1 cellular context compared by ENCODE assay signal in the genomic region with DNA sequence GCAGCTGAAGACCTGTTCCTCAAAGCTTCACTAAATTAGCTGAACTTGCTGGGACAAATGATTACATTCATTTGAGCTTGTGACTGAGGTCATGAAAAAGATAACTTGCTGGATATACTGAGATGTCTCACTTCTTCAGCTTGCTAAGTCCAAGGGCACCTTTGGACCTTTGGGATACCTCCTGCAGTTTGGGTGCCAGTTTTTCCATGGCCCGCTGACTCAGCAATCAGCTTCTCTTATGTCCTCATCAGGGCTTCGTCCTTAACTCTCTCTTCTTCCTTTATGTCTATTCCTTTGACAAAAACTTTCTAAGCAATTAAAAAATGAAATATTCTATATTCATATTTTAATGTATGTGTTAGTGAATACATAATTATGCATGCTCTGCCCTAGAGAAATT.
TF ChIP-seq lines count a peak whose summit lies in the region.

No MANE protein-coding gene starts in this region.

TF ChIP-seq in K562, 482 proteins besides CTCF, POLR2A, EP300 and RAD21 (continued from another document):
- TF ChIP-seq, protein P1, sequence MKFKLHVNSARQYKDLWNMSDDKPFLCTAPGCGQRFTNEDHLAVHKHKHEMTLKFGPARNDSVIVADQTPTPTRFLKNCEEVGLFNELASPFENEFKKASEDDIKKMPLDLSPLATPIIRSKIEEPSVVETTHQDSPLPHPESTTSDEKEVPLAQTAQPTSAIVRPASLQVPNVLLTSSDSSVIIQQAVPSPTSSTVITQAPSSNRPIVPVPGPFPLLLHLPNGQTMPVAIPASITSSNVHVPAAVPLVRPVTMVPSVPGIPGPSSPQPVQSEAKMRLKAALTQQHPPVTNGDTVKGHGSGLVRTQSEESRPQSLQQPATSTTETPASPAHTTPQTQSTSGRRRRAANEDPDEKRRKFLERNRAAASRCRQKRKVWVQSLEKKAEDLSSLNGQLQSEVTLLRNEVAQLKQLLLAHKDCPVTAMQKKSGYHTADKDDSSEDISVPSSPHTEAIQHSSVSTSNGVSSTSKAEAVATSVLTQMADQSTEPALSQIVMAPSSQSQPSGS (CRISPR knock-in tag; IDR thresholded peaks at IDR 0.05) = no peak
- TF ChIP-seq EWSR1 (IDR thresholded peaks at IDR 0.05; ENCODE audit: borderline replicate concordance, low read depth, partially characterized antibody) = no peak
- TF ChIP-seq, protein P2, sequence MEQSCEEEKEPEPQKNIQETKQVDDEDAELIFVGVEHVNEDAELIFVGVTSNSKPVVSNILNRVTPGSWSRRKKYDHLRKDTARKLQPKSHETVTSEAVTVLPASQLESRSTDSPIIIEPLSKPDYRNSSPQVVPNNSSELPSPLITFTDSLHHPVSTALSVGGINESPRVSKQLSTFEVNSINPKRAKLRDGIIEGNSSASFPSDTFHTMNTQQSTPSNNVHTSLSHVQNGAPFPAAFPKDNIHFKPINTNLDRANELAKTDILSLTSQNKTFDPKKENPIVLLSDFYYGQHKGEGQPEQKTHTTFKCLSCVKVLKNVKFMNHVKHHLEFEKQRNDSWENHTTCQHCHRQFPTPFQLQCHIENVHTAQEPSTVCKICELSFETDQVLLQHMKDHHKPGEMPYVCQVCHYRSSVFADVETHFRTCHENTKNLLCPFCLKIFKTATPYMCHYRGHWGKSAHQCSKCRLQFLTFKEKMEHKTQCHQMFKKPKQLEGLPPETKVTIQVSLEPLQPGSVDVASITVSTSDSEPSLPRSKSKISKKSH (CRISPR knock-in tag; IDR thresholded peaks at IDR 0.05) = no peak
- TF ChIP-seq, protein P3, sequence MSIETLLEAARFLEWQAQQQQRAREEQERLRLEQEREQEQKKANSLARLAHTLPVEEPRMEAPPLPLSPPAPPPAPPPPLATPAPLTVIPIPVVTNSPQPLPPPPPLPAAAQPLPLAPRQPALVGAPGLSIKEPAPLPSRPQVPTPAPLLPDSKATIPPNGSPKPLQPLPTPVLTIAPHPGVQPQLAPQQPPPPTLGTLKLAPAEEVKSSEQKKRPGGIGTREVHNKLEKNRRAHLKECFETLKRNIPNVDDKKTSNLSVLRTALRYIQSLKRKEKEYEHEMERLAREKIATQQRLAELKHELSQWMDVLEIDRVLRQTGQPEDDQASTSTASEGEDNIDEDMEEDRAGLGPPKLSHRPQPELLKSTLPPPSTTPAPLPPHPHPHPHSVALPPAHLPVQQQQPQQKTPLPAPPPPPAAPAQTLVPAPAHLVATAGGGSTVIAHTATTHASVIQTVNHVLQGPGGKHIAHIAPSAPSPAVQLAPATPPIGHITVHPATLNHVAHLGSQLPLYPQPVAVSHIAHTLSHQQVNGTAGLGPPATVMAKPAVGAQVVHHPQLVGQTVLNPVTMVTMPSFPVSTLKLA (conservative IDR thresholded peaks at IDR 0.05) = no peak
- TF ChIP-seq PHB (CRISPR knock-in tag; IDR thresholded peaks at IDR 0.05) = no peak
- TF ChIP-seq, protein P4, sequence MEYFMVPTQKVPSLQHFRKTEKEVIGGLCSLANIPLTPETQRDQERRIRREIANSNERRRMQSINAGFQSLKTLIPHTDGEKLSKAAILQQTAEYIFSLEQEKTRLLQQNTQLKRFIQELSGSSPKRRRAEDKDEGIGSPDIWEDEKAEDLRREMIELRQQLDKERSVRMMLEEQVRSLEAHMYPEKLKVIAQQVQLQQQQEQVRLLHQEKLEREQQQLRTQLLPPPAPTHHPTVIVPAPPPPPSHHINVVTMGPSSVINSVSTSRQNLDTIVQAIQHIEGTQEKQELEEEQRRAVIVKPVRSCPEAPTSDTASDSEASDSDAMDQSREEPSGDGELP (CRISPR knock-in tag; IDR thresholded peaks at IDR 0.05; ENCODE audit: borderline replicate concordance) = no peak
- peak; percentile 62; the same call in 1 of the 2 replicates for TF ChIP-seq C11orf30 (IDR thresholded peaks at IDR 0.05; ENCODE audit: low read depth)
- TF ChIP-seq SIX5 (IDR thresholded peaks at IDR 0.05; ENCODE audit: borderline replicate concordance in 1 of 2, insufficient read depth in 1 of 2, low read depth in 1 of 2, low read length in 2 of 2) = no peak
- peak; percentile 48; the same call in 1 of the 2 replicates for TF ChIP-seq MAFG (tag; conservative IDR thresholded peaks at IDR 0.05)
- TF ChIP-seq KAT2B (IDR thresholded peaks at IDR 0.05; ENCODE audit: low read depth, low read length) = no peak
- no peak for TF ChIP-seq ETS2 (tag; IDR thresholded peaks at IDR 0.05; ENCODE audit: borderline replicate concordance, poor library complexity, severe bottlenecking)
- TF ChIP-seq SMARCB1 (IDR thresholded peaks at IDR 0.05; ENCODE audit: insufficient read length, low read depth) = no peak
- no peak for TF ChIP-seq ZNF165 (CRISPR knock-in tag; IDR thresholded peaks at IDR 0.05; ENCODE audit: borderline replicate concordance)
- no peak for TF ChIP-seq NFIC (IDR thresholded peaks at IDR 0.05)
- TF ChIP-seq RUNX1 (IDR thresholded peaks at IDR 0.05; ENCODE audit: low read depth) = no peak
- TF ChIP-seq ZNF785 (CRISPR knock-in tag; IDR thresholded peaks at IDR 0.05) = no peak
- TF ChIP-seq MAFK (IDR thresholded peaks at IDR 0.05; ENCODE audit: low read length) = peak; percentile 56
- no peak for TF ChIP-seq ILK (tag; IDR thresholded peaks at IDR 0.05; ENCODE audit: borderline replicate concordance, low read depth)
- no peak for TF ChIP-seq KHSRP (IDR thresholded peaks at IDR 0.05)
